Comparison of ENCODE assay signal across 22 cellular contexts in genomic region chr12:98059659-98060343, GRCh38.
DNase-seq lines count a peak whose midpoint lies in the region; ATAC-seq and TF ChIP-seq lines count a peak whose summit lies in the region.
"Had no signal": no experiment of that assay in that cellular context is flagged by ENCODE, and none has a peak within 500 bp of the region (broad histone marks: within the 10 kb centered on the region; RNA-seq: fewer than 3 reads in every experiment).

No MANE protein-coding gene starts in this region.

- H3F3A ChIP-seq in neural progenitor cell (ENCODE audit: low read depth): peaks cover 10% of the 10 kb centered on the region

- no peaks in the 10 kb centered on the region for H4K20me1 ChIP-seq in neural progenitor cell (ENCODE audit: low read depth)

- H2AFZ ChIP-seq in neural progenitor cell (replicated peaks): no peak overlapping the region
- H2AFZ ChIP-seq: GM23338 had no signal

- DNase-seq in DMS79 (lab: John Stamatoyannopoulos, UW) (peak; percentile 48), neural progenitor cell (ENCODE audit: low spot score) (no peak), thyroid gland (peak; percentile 63 to 64), progenitor cell of endocrine pancreas (ENCODE audit: low spot score, unreplicated experiment) (no peak)
- DNase-seq: Calu3, H9, IMR-90, KG1, MG63, NCI-H1105 treated with DMSO at 0.1 percent for 48 hours, NCI-H146, NCI-H1930, NCI-H524 treated with DMSO at 0.1 percent for 48 hours, NCI-H82, SHP77 had no signal

- H3K27me3 Mint-ChIP-seq in brain (peaks cover 3% of the 10 kb centered on the region), neural progenitor cell (ENCODE audit: insufficient read depth, low read depth) (peaks cover 9% of the 10 kb centered on the region), progenitor cell of endocrine pancreas (no peaks in the 10 kb centered on the region)
- H3K27me3 Mint-ChIP-seq: B cell had no signal

- no peak for TF ChIP-seq POLR2A in thyroid gland (IDR thresholded peaks at IDR 0.05)

- TF ChIP-seq CTCF in brain (conservative IDR thresholded peaks at IDR 0.05): no peak
- TF ChIP-seq CTCF in neural progenitor cell (IDR thresholded peaks at IDR 0.05): no peak
- no peak for TF ChIP-seq CTCF in thyroid gland (IDR thresholded peaks at IDR 0.05)
- TF ChIP-seq CTCF in progenitor cell of endocrine pancreas (IDR thresholded peaks at IDR 0.05; ENCODE audit: unreplicated experiment): no peak

- H3K36me3 ChIP-seq in neural progenitor cell (no peaks in the 10 kb centered on the region), thyroid gland (no peaks in the 10 kb centered on the region)
- H3K36me3 ChIP-seq: MG63 had no signal

- peaks cover 46% of the 10 kb centered on the region for H3K4me1 Mint-ChIP-seq in brain
- peaks cover 53% of the 10 kb centered on the region for H3K4me1 Mint-ChIP-seq in neural progenitor cell
- no peaks in the 10 kb centered on the region for H3K4me1 Mint-ChIP-seq in progenitor cell of endocrine pancreas (ENCODE audit: low read depth)
- H3K4me1 Mint-ChIP-seq: B cell had no signal

- H3K27me3 ChIP-seq in neural progenitor cell: no peaks in the 10 kb centered on the region
- H3K27me3 ChIP-seq in thyroid gland: no peaks in the 10 kb centered on the region
- H3K27me3 ChIP-seq: MG63 had no signal

- no peaks in the 10 kb centered on the region for H3K79me2 ChIP-seq in neural progenitor cell (ENCODE audit: low read depth)

- intact Hi-C loops in thyroid gland (cut with DNase I): no loop called here

- H3K27ac Mint-ChIP-seq in brain (peak overlapping the region in 3 of 5 experiments; percentile 61 to 92 (median 76)), neural progenitor cell (peak overlapping the region; percentile 84), progenitor cell of endocrine pancreas (no peak overlapping the region)
- H3K27ac Mint-ChIP-seq: B cell, GM23338 had no signal

- WGBS in thyroid gland, 2 donors: 30 to 35% methylated on average over 2 of the region's 2 CpGs

- no peak overlapping the region for H3K9ac ChIP-seq in neural progenitor cell

- no peak overlapping the region for H3K27ac ChIP-seq in neural progenitor cell
- H3K27ac ChIP-seq in thyroid gland: peak overlapping the region; percentile 31 to 76 (median 66)
- H3K27ac ChIP-seq: RWPE1 had no signal

- H3K9me3 ChIP-seq in neural progenitor cell (ENCODE audit: low read depth): no peaks in the 10 kb centered on the region
- no peaks in the 10 kb centered on the region for H3K9me3 ChIP-seq in thyroid gland
- H3K9me3 ChIP-seq: MG63 had no signal

- no peaks in the 10 kb centered on the region for H3K36me3 Mint-ChIP-seq in brain
- no peaks in the 10 kb centered on the region for H3K36me3 Mint-ChIP-seq in neural progenitor cell
- no peaks in the 10 kb centered on the region for H3K36me3 Mint-ChIP-seq in progenitor cell of endocrine pancreas (ENCODE audit: insufficient read depth)

- no peaks in the 10 kb centered on the region for H3K9me3 Mint-ChIP-seq in brain
- H3K9me3 Mint-ChIP-seq in neural progenitor cell: peaks cover 11% of the 10 kb centered on the region
- no peaks in the 10 kb centered on the region for H3K9me3 Mint-ChIP-seq in progenitor cell of endocrine pancreas (ENCODE audit: low read depth)
- H3K9me3 Mint-ChIP-seq: GM23338, H9 had no signal

- no peak overlapping the region for H3K4me3 Mint-ChIP-seq in brain
- no peak overlapping the region for H3K4me3 Mint-ChIP-seq in neural progenitor cell
- H3K4me3 Mint-ChIP-seq in progenitor cell of endocrine pancreas (ENCODE audit: low read depth): no peak overlapping the region
- H3K4me3 Mint-ChIP-seq: B cell, GM23338, H9 had no signal

- no peak overlapping the region for H3K4me2 ChIP-seq in neural progenitor cell
- H3K4me2 ChIP-seq: GM23338 had no signal

- H3K4me1 ChIP-seq in neural progenitor cell (peaks cover 38% of the 10 kb centered on the region), thyroid gland (peaks cover 37 to 65% of the 10 kb centered on the region in 2 donors)

- H3K4me3 ChIP-seq in neural progenitor cell (no peak overlapping the region), thyroid gland (replicated peaks in 1 of 3) (no peak overlapping the region)
- H3K4me3 ChIP-seq: GM23338, MG63 had no signal

- ATAC-seq in HG03196 (IDR thresholded peaks at IDR 0.05; ENCODE audit: unreplicated experiment): no peak
- no peak for ATAC-seq in HG02981 (IDR thresholded peaks at IDR 0.05; ENCODE audit: unreplicated experiment)
- ATAC-seq: GM23338, Panc1 had no signal

Comparison
In these comparisons a context has a peak if more than half of its experiments do, and no peak if none do; other contexts are left out.
1. DNase-seq: peak in DMS79 (single experiment) and thyroid gland (2 of 2); none in neural progenitor cell (single experiment) and progenitor cell of endocrine pancreas (single experiment).